ENCODE assay signal across 10 cellular contexts in the genomic region with DNA sequence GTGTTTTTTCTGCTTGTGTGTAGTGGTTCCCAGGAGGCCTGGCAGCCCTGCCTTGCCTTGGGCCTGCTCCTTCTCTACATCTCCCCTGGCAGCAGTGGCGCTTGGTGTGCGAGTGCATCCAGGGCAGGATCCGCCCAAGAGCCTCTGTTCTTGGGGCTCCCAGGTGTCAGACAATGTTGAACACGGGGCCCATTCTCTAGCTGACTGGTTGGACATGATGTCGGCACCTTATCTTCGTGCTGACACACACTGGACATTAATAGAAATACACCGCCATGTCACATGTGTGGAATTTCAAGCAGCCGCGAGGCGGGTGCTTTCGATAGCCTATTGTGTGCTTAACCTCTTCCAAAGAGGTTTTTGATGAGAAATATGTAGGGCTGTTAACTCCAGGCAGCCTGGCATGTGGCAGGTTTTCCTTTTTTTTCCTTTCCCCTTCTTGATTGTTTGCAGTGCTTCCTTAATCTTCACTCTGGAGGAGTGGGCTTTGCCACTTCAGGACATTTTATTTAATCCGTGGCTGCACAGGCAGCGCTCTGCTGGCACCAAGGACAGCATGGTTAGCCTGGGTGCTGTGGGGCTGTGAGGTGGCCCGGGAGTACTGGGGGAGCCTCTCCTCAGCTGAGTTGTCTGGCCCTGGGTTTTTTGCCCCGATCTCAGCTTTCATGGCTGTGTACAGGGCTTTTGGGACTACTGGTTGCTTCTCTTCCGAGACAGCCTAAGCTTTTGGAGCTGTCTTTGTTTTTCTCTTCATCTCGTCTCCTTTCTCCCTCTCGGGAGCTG. TPM values are rescaled to one million over a fixed set of nuclear protein-coding genes. Genes with fewer than 3 reads are reported as not detected.
DNase-seq lines count a peak whose midpoint lies in the region; ATAC-seq and TF ChIP-seq lines count a peak whose summit lies in the region.
"Had no signal": no experiment of that assay in that cellular context is flagged by ENCODE, and none has a peak within 500 bp of the region (broad histone marks: within the 10 kb centered on the region; RNA-seq: fewer than 3 reads in every experiment).

No MANE protein-coding gene starts in this region.

- H3K9me3 ChIP-seq in WERI-Rb-1 (ENCODE audit: severe bottlenecking) (no peaks in the 10 kb centered on the region), right atrium auricular region (no peaks in the 10 kb centered on the region), thoracic aorta (no peaks in the 10 kb centered on the region)

- H3K36me3 ChIP-seq in WERI-Rb-1 = no peaks in the 10 kb centered on the region; the same call in 1 of the 2 replicates
- H3K36me3 ChIP-seq in right atrium auricular region = no peaks in the 10 kb centered on the region
- H3K36me3 ChIP-seq in thoracic aorta = no peaks in the 10 kb centered on the region

- H3K4me1 ChIP-seq in right atrium auricular region (peaks cover 0 to 34% of the 10 kb centered on the region in 2 donors), thoracic aorta (ENCODE audit: control insufficient read depth in 1 of 2, low read depth in 2 of 2) (peaks cover 12 to 28% of the 10 kb centered on the region in 2 donors)

- H3K27me3 ChIP-seq in WERI-Rb-1 (ENCODE audit: insufficient read depth, low read depth, severe bottlenecking) = no peaks in the 10 kb centered on the region
- no peaks in the 10 kb centered on the region for H3K27me3 ChIP-seq in right atrium auricular region
- H3K27me3 ChIP-seq in thoracic aorta (replicated peaks; ENCODE audit: insufficient read depth) = no peaks in the 10 kb centered on the region

- peak in 2 of 3 experiments; percentile 22 to 32 for DNase-seq in NCI-H1417 (lab: John Stamatoyannopoulos, UW)
- no peak for DNase-seq in NCI-H1417 treated with DMSO at 0.1 percent for 48 hours (lab: John Stamatoyannopoulos, UW)
- DNase-seq in WERI-Rb-1 = peak; percentile 27
- peak; percentile 78 for DNase-seq in right atrium auricular region (ENCODE audit: low spot score)
- no peak for DNase-seq in thoracic aorta (ENCODE audit: low spot score)
- DNase-seq in NCI-H226 = no peak
- DNase-seq in amygdala (lab: John Stamatoyannopoulos, UW) = no peak
- DNase-seq: activated CD4-positive, alpha-beta T cell treated with anti-CD3 and anti-CD28 coated beads for 1 hour; NCI-H2081 had no signal

- no peak overlapping the region for H3K27ac ChIP-seq in WERI-Rb-1
- peak overlapping the region; percentile 81 to 90 for H3K27ac ChIP-seq in right atrium auricular region
- H3K27ac ChIP-seq in thoracic aorta = peak overlapping the region; percentile 59 to 67

- TF ChIP-seq CTCF in WERI-Rb-1 (IDR thresholded peaks at IDR 0.05; ENCODE audit: low read depth, low read length) (0 out of 2 replicates have a peak, but pooled peaks have one; percentile 11), right atrium auricular region (IDR thresholded peaks at IDR 0.05) (peak in 1 of 2 donors; percentile 10), thoracic aorta (IDR thresholded peaks at IDR 0.05) (peak; percentile 37)

- ATAC-seq in thoracic aorta (ENCODE audit: insufficient number of reproducible peaks, low FRiP score, low read depth) = peak; percentile 56
- no peak for ATAC-seq in esophagus mucosa

- no peak overlapping the region for H3K4me3 ChIP-seq in WERI-Rb-1 (ENCODE audit: low read depth, low read length)
- H3K4me3 ChIP-seq in right atrium auricular region = no peak overlapping the region
- peak overlapping the region; percentile 58 for H3K4me3 ChIP-seq in thoracic aorta

RNA-seq across cellular contexts. Expression of gene CHCHD6, which starts 42.5 kb away (rescaled TPM):
- 10 to 100 TPM in 1 of 2 donors, 1 to 10 TPM in 1; 8.4 to 10.9 TPM for total RNA-seq in right atrium auricular region
- 10 to 100 TPM; 12.5 to 17.1 TPM for total RNA-seq in thoracic aorta
- total RNA-seq in esophagus mucosa = 9.2 TPM

Comparison
In these comparisons a context has a peak if more than half of its experiments do, and no peak if none do; other contexts are left out.
1. DNase-seq: peak in NCI-H1417 (2 of 3), WERI-Rb-1 (single experiment) and right atrium auricular region (single experiment); none in NCI-H1417 treated with DMSO at 0.1 percent for 48 hours (single experiment), thoracic aorta (single experiment), NCI-H226 (single experiment) and amygdala (0 of 56).